ENCODE assay signal across 1 cellular context in the genomic region with DNA sequence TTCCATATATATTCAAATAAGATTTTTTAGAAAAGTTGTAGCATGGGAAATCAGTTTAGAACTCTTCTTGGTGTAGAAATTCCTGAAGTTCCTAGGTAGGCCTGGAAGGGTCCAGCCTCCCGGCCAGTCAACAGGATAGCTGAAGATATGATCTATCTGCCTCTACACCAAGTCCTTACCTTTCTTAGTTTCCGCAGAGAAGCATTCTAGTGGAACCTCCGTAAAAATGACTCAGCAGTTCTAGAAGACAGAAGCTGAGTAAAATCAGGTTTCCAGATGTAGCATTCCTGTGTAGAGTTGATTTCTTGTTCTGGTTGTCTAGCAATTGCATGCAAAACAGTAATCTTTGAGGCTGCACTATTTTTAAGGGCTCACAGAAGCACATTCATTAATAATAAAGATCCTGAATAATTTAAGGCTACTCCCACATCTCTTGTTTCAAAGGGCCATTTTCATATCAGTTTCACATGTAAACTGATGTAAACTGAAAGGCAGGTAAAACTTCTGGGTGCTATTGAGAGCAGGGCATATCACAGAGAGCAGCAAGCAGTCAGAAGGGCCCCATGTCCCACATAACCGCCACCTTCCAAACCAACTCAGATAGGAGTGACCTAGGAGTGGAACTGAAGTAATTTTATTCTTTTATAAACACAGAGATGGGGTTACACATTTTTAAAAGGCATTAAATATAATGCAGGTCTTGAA.
TF ChIP-seq lines count a peak whose summit lies in the region.

No MANE protein-coding gene starts in this region.

TF ChIP-seq in K562, 482 proteins besides CTCF, POLR2A, EP300 and RAD21:
- TF ChIP-seq ZNF507 (tag; conservative IDR thresholded peaks at IDR 0.05) = no peak
- no peak for TF ChIP-seq IFI16 (CRISPR knock-in tag; IDR thresholded peaks at IDR 0.05)
- TF ChIP-seq GABPA (tag; conservative IDR thresholded peaks at IDR 0.05; ENCODE audit: low read depth) = no peak
- no peak for TF ChIP-seq TAF15 (IDR thresholded peaks at IDR 0.05; ENCODE audit: low read depth, low read length)
- no peak for TF ChIP-seq ETS2 (tag; IDR thresholded peaks at IDR 0.05; ENCODE audit: borderline replicate concordance, poor library complexity, severe bottlenecking)
- no peak for TF ChIP-seq DMBX1 (CRISPR knock-in tag; IDR thresholded peaks at IDR 0.05; ENCODE audit: borderline replicate concordance)
- TF ChIP-seq, protein P1, sequence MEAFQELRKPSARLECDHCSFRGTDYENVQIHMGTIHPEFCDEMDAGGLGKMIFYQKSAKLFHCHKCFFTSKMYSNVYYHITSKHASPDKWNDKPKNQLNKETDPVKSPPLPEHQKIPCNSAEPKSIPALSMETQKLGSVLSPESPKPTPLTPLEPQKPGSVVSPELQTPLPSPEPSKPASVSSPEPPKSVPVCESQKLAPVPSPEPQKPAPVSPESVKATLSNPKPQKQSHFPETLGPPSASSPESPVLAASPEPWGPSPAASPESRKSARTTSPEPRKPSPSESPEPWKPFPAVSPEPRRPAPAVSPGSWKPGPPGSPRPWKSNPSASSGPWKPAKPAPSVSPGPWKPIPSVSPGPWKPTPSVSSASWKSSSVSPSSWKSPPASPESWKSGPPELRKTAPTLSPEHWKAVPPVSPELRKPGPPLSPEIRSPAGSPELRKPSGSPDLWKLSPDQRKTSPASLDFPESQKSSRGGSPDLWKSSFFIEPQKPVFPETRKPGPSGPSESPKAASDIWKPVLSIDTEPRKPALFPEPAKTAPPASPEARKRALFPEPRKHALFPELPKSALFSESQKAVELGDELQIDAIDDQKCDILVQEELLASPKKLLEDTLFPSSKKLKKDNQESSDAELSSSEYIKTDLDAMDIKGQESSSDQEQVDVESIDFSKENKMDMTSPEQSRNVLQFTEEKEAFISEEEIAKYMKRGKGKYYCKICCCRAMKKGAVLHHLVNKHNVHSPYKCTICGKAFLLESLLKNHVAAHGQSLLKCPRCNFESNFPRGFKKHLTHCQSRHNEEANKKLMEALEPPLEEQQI (IDR thresholded peaks at IDR 0.05) = no peak
- no peak for TF ChIP-seq CC2D1A (IDR thresholded peaks at IDR 0.05)
- no peak for TF ChIP-seq BACH1 (tag; IDR thresholded peaks at IDR 0.05)
- no peak for TF ChIP-seq RBM14 (IDR thresholded peaks at IDR 0.05; ENCODE audit: borderline replicate concordance, insufficient read depth, low read depth, low read length)
- TF ChIP-seq, protein P2, sequence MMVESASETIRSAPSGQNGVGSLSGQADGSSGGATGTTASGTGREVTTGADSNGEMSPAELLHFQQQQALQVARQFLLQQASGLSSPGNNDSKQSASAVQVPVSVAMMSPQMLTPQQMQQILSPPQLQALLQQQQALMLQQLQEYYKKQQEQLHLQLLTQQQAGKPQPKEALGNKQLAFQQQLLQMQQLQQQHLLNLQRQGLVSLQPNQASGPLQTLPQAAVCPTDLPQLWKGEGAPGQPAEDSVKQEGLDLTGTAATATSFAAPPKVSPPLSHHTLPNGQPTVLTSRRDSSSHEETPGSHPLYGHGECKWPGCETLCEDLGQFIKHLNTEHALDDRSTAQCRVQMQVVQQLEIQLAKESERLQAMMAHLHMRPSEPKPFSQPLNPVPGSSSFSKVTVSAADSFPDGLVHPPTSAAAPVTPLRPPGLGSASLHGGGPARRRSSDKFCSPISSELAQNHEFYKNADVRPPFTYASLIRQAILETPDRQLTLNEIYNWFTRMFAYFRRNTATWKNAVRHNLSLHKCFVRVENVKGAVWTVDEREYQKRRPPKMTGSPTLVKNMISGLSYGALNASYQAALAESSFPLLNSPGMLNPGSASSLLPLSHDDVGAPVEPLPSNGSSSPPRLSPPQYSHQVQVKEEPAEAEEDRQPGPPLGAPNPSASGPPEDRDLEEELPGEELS (CRISPR knock-in tag; IDR thresholded peaks at IDR 0.05; ENCODE audit: borderline replicate concordance) = no peak
- TF ChIP-seq NFE2 (IDR thresholded peaks at IDR 0.05; ENCODE audit: low read depth) = peak; percentile 70
- peak; percentile 53; the same call in 1 of the 2 replicates for TF ChIP-seq NFE2L1 (tag; IDR thresholded peaks at IDR 0.05; ENCODE audit: borderline replicate concordance, low read depth)
- TF ChIP-seq ZZZ3 (IDR thresholded peaks at IDR 0.05) = no peak
- no peak for TF ChIP-seq ZNF384 (IDR thresholded peaks at IDR 0.05; ENCODE audit: low read depth, low read length)
- TF ChIP-seq, protein P3, sequence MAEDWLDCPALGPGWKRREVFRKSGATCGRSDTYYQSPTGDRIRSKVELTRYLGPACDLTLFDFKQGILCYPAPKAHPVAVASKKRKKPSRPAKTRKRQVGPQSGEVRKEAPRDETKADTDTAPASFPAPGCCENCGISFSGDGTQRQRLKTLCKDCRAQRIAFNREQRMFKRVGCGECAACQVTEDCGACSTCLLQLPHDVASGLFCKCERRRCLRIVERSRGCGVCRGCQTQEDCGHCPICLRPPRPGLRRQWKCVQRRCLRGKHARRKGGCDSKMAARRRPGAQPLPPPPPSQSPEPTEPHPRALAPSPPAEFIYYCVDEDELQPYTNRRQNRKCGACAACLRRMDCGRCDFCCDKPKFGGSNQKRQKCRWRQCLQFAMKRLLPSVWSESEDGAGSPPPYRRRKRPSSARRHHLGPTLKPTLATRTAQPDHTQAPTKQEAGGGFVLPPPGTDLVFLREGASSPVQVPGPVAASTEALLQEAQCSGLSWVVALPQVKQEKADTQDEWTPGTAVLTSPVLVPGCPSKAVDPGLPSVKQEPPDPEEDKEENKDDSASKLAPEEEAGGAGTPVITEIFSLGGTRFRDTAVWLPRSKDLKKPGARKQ (CRISPR knock-in tag; IDR thresholded peaks at IDR 0.05) = no peak
- TF ChIP-seq ESRRB (CRISPR knock-in tag; IDR thresholded peaks at IDR 0.05; ENCODE audit: borderline replicate concordance) = no peak
- TF ChIP-seq MXI1 (IDR thresholded peaks at IDR 0.05; ENCODE audit: low read depth, low read length) = no peak
- TF ChIP-seq, protein P4, sequence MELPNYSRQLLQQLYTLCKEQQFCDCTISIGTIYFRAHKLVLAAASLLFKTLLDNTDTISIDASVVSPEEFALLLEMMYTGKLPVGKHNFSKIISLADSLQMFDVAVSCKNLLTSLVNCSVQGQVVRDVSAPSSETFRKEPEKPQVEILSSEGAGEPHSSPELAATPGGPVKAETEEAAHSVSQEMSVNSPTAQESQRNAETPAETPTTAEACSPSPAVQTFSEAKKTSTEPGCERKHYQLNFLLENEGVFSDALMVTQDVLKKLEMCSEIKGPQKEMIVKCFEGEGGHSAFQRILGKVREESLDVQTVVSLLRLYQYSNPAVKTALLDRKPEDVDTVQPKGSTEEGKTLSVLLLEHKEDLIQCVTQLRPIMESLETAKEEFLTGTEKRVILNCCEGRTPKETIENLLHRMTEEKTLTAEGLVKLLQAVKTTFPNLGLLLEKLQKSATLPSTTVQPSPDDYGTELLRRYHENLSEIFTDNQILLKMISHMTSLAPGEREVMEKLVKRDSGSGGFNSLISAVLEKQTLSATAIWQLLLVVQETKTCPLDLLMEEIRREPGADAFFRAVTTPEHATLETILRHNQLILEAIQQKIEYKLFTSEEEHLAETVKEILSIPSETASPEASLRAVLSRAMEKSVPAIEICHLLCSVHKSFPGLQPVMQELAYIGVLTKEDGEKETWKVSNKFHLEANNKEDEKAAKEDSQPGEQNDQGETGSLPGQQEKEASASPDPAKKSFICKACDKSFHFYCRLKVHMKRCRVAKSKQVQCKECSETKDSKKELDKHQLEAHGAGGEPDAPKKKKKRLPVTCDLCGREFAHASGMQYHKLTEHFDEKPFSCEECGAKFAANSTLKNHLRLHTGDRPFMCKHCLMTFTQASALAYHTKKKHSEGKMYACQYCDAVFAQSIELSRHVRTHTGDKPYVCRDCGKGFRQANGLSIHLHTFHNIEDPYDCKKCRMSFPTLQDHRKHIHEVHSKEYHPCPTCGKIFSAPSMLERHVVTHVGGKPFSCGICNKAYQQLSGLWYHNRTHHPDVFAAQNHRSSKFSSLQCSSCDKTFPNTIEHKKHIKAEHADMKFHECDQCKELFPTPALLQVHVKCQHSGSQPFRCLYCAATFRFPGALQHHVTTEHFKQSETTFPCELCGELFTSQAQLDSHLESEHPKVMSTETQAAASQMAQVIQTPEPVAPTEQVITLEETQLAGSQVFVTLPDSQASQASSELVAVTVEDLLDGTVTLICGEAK (IDR thresholded peaks at IDR 0.05) = no peak
- TF ChIP-seq, protein P4 (CRISPR knock-in tag; IDR thresholded peaks at IDR 0.05) = no peak
- TF ChIP-seq HNRNPLL (IDR thresholded peaks at IDR 0.05; ENCODE audit: low read depth, low read length, poor library complexity, severe bottlenecking) = no peak
- TF ChIP-seq ZNF764 (CRISPR knock-in tag; IDR thresholded peaks at IDR 0.05; ENCODE audit: low read depth) = no peak
- TF ChIP-seq MTA3 (IDR thresholded peaks at IDR 0.05; ENCODE audit: borderline replicate concordance) = no peak
- TF ChIP-seq, protein P5, sequence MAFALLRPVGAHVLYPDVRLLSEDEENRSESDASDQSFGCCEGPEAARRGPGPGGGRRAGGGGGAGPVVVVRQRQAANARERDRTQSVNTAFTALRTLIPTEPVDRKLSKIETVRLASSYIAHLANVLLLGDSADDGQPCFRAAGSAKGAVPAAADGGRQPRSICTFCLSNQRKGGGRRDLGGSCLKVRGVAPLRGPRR (CRISPR knock-in tag; IDR thresholded peaks at IDR 0.05) = no peak
- TF ChIP-seq BCL6 (CRISPR knock-in tag; IDR thresholded peaks at IDR 0.05) = no peak
- TF ChIP-seq KAT8 (IDR thresholded peaks at IDR 0.05; ENCODE audit: low read depth) = no peak
- peak; percentile 62 for TF ChIP-seq MAFG (tag; conservative IDR thresholded peaks at IDR 0.05)
- peak; percentile 72 for TF ChIP-seq ZNF316 (IDR thresholded peaks at IDR 0.05)
- no peak for TF ChIP-seq NR1H2 (CRISPR knock-in tag; IDR thresholded peaks at IDR 0.05)
- TF ChIP-seq SP1 (CRISPR knock-in tag; IDR thresholded peaks at IDR 0.05) = no peak
- TF ChIP-seq, protein P6, sequence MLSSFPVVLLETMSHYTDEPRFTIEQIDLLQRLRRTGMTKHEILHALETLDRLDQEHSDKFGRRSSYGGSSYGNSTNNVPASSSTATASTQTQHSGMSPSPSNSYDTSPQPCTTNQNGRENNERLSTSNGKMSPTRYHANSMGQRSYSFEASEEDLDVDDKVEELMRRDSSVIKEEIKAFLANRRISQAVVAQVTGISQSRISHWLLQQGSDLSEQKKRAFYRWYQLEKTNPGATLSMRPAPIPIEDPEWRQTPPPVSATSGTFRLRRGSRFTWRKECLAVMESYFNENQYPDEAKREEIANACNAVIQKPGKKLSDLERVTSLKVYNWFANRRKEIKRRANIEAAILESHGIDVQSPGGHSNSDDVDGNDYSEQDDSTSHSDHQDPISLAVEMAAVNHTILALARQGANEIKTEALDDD (IDR thresholded peaks at IDR 0.05) = no peak
- TF ChIP-seq TAL1 (IDR thresholded peaks at IDR 0.05) = no peak
- TF ChIP-seq, protein P7, sequence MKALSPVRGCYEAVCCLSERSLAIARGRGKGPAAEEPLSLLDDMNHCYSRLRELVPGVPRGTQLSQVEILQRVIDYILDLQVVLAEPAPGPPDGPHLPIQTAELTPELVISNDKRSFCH (CRISPR knock-in tag; IDR thresholded peaks at IDR 0.05) = no peak
- TF ChIP-seq, protein P7 (tag; IDR thresholded peaks at IDR 0.05) = no peak
- TF ChIP-seq MAFF (IDR thresholded peaks at IDR 0.05; ENCODE audit: low read length) = peak; percentile 53; the same call in 1 of the 2 replicates
- peak; percentile 35; the same call in 1 of the 2 replicates for TF ChIP-seq MAFK (IDR thresholded peaks at IDR 0.05; ENCODE audit: low read length)
- TF ChIP-seq, protein P8, sequence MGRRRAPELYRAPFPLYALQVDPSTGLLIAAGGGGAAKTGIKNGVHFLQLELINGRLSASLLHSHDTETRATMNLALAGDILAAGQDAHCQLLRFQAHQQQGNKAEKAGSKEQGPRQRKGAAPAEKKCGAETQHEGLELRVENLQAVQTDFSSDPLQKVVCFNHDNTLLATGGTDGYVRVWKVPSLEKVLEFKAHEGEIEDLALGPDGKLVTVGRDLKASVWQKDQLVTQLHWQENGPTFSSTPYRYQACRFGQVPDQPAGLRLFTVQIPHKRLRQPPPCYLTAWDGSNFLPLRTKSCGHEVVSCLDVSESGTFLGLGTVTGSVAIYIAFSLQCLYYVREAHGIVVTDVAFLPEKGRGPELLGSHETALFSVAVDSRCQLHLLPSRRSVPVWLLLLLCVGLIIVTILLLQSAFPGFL (CRISPR knock-in tag; IDR thresholded peaks at IDR 0.05) = no peak
- TF ChIP-seq C11orf30 (IDR thresholded peaks at IDR 0.05; ENCODE audit: low read depth) = peak; percentile 58
- no peak for TF ChIP-seq TBL1XR1 (IDR thresholded peaks at IDR 0.05; ENCODE audit: low read length in 2 of 2)
TF ChIP-seq in K562: peak in this region for 7.
